ENCODE assay signal across 1 cellular context in the genomic region with DNA sequence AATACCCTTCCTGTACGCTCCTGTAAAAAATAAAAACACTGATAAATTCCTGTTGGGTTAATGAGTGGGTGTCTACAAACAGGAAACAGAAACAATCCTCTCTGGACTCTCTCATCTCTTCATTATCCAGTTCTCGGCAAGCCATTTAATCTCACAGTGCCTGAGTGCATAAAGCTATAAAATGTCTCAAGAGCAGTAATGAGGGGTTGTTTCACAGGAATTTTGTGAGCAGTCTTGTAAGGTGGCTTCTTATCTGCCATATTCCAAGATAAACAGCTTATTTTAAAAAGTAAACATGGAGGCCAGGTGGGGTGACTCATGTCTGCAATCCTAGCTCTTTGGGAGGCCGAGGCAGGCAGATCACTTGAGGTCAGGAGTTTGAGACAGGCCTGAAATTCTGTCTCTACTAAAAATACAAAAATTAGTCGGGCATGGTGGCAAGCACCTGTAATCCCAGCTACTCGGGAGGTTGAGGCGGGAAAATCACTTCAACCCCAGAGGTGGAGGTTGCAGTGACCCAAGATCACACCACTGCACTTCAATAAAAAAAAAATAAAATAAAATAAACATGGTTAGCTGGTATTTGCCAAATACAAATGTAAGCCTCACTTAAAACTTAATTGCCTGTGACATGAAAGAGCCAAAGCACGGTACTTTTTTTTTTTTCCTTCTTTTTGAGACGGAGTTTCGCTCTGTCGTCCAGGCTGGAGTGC.
TF ChIP-seq lines count a peak whose summit lies in the region.

No MANE protein-coding gene starts in this region.

TF ChIP-seq in K562, 482 proteins besides CTCF, POLR2A, EP300 and RAD21 (continued from another document):
- peak; percentile 44; the same call in 1 of the 2 replicates for TF ChIP-seq TEAD4 (IDR thresholded peaks at IDR 0.05; ENCODE audit: low read length)
- no peak for TF ChIP-seq TEAD4 (CRISPR knock-in tag; IDR thresholded peaks at IDR 0.05; ENCODE audit: borderline replicate concordance)
- peak; percentile 59 for TF ChIP-seq NCOR1 (IDR thresholded peaks at IDR 0.05)
- TF ChIP-seq RFX7 (CRISPR knock-in tag; IDR thresholded peaks at IDR 0.05), result no peak
- peak; percentile 83; the same call in 1 of the 2 replicates for TF ChIP-seq SMAD4 (CRISPR knock-in tag; conservative IDR thresholded peaks at IDR 0.05)
- no peak for TF ChIP-seq RUNX1 (IDR thresholded peaks at IDR 0.05; ENCODE audit: low read depth)
- TF ChIP-seq, protein P1, sequence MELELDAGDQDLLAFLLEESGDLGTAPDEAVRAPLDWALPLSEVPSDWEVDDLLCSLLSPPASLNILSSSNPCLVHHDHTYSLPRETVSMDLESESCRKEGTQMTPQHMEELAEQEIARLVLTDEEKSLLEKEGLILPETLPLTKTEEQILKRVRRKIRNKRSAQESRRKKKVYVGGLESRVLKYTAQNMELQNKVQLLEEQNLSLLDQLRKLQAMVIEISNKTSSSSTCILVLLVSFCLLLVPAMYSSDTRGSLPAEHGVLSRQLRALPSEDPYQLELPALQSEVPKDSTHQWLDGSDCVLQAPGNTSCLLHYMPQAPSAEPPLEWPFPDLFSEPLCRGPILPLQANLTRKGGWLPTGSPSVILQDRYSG (tag; conservative IDR thresholded peaks at IDR 0.05; ENCODE audit: low read depth), result peak; percentile 61; the same call in 1 of the 2 replicates
- TF ChIP-seq BCOR (IDR thresholded peaks at IDR 0.05), result no peak
- TF ChIP-seq L3MBTL2 (IDR thresholded peaks at IDR 0.05), result peak; percentile 39; the same call in 1 of the 2 replicates
- TF ChIP-seq HDAC3 (IDR thresholded peaks at IDR 0.05; ENCODE audit: borderline replicate concordance, partially characterized antibody), result peak; percentile 43
- TF ChIP-seq, protein P2, sequence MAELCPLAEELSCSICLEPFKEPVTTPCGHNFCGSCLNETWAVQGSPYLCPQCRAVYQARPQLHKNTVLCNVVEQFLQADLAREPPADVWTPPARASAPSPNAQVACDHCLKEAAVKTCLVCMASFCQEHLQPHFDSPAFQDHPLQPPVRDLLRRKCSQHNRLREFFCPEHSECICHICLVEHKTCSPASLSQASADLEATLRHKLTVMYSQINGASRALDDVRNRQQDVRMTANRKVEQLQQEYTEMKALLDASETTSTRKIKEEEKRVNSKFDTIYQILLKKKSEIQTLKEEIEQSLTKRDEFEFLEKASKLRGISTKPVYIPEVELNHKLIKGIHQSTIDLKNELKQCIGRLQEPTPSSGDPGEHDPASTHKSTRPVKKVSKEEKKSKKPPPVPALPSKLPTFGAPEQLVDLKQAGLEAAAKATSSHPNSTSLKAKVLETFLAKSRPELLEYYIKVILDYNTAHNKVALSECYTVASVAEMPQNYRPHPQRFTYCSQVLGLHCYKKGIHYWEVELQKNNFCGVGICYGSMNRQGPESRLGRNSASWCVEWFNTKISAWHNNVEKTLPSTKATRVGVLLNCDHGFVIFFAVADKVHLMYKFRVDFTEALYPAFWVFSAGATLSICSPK (IDR thresholded peaks at IDR 0.05; ENCODE audit: borderline replicate concordance), result no peak
- TF ChIP-seq JUN (IDR thresholded peaks at IDR 0.05; ENCODE audit: borderline replicate concordance, low read depth, low read length), result 0 out of 2 replicates have a peak, but pooled peaks have one; percentile 10
- TF ChIP-seq JUN (CRISPR knock-in tag; IDR thresholded peaks at IDR 0.05; ENCODE audit: borderline replicate concordance), result no peak
- no peak for TF ChIP-seq LEF1 (IDR thresholded peaks at IDR 0.05)
- no peak for TF ChIP-seq ZNF143 (CRISPR knock-in tag; IDR thresholded peaks at IDR 0.05)
- TF ChIP-seq BACH1 (tag; IDR thresholded peaks at IDR 0.05), result peak; percentile 17; the same call in 1 of the 2 replicates
- peak; percentile 71 to 74 for TF ChIP-seq FOXK2 (conservative IDR thresholded peaks at IDR 0.05 in 1 of 2, IDR thresholded peaks at IDR 0.05 in 1 of 2; ENCODE audit: low read depth in 2 of 2)
- TF ChIP-seq CBFA2T2 (conservative IDR thresholded peaks at IDR 0.05), result peak; percentile 48
- no peak for TF ChIP-seq SIRT6 (IDR thresholded peaks at IDR 0.05; ENCODE audit: low read depth, low read length)
- TF ChIP-seq MTA1 (IDR thresholded peaks at IDR 0.05; ENCODE audit: borderline replicate concordance), result peak; percentile 30; the same call in 1 of the 2 replicates
- no peak for TF ChIP-seq KDM1A (IDR thresholded peaks at IDR 0.05)
- TF ChIP-seq DPF2 (IDR thresholded peaks at IDR 0.05), result peak; percentile 76
- TF ChIP-seq KHSRP (IDR thresholded peaks at IDR 0.05), result no peak
- TF ChIP-seq SMARCC2 (IDR thresholded peaks at IDR 0.05; ENCODE audit: low read depth), result peak; percentile 69; the same call in 1 of the 2 replicates
- no peak for TF ChIP-seq MCM5 (IDR thresholded peaks at IDR 0.05; ENCODE audit: low read depth)
- 0 out of 2 replicates have a peak, but pooled peaks have one; percentile 19 for TF ChIP-seq DIDO1 (tag; IDR thresholded peaks at IDR 0.05; ENCODE audit: low read depth)
- TF ChIP-seq NR2F6 (CRISPR knock-in tag; IDR thresholded peaks at IDR 0.05), result no peak
- peak; percentile 66; the same call in 1 of the 2 replicates for TF ChIP-seq SMARCE1 (IDR thresholded peaks at IDR 0.05)
TF ChIP-seq in K562: peak in this region for 52.
